17 cellular contexts compared by ENCODE assay signal in genomic region chr10:129033354-129033729, GRCh38.
DNase-seq lines count a peak whose midpoint lies in the region; ATAC-seq and TF ChIP-seq lines count a peak whose summit lies in the region.
"Had no signal": no experiment of that assay in that cellular context is flagged by ENCODE, and none has a peak within 500 bp of the region (broad histone marks: within the 10 kb centered on the region; RNA-seq: fewer than 3 reads in every experiment).

No MANE protein-coding gene starts in this region.

- H3K9me3 ChIP-seq in HEK293 (ENCODE audit: control insufficient read depth, insufficient read depth, low read depth, low read length) (no peaks in the 10 kb centered on the region), esophagus muscularis mucosa (no peaks in the 10 kb centered on the region), ovary (no peaks in the 10 kb centered on the region)

- CTCF ChIA-PET in activated naive CD4-positive, alpha-beta T cell treated with anti-CD3 and anti-CD28 coated beads, Interleukin-2, amount 10 ng/mL, durations not matched to agents 7 days and 5 days (lab: Charles Lee) = interaction anchor here (6.5 kb wide), 1 partner anchor 298 kb away, joined by 94 read pairs; no protein-coding TSS in a partner anchor
- CTCF ChIA-PET in HEK293 (lab: Yijun Ruan, JAX) = interaction anchor here (0.7 kb wide), 2 partner anchors 302 to 624 kb away, joined by 3 read pairs; no protein-coding TSS in a partner anchor

- no peak for ATAC-seq in activated naive CD4-positive, alpha-beta T cell treated with anti-CD3 and anti-CD28 coated beads, Interleukin-2, amount 50 U/mL, for 72 hours
- ATAC-seq in omental fat pad (ENCODE audit: low FRiP score) = no peak
- ATAC-seq in HG03025 (IDR thresholded peaks at IDR 0.05; ENCODE audit: low FRiP score, unreplicated experiment) = no peak
- ATAC-seq: HCT116 had no signal

- H3K27me3 Mint-ChIP-seq in activated naive CD4-positive, alpha-beta T cell treated with anti-CD3 and anti-CD28 coated beads, Interleukin-2, amount 10 ng/mL, durations not matched to agents 7 days and 5 days = peaks cover 5% of the 10 kb centered on the region

- TF ChIP-seq POLR2A in esophagus muscularis mucosa (IDR thresholded peaks at IDR 0.05; ENCODE audit: low read depth) (no peak), ovary (IDR thresholded peaks at IDR 0.05) (no peak)

- TF ChIP-seq CTCF in HEK293 (tag by site-specific recombination; IDR thresholded peaks at IDR 0.05) (no peak), esophagus muscularis mucosa (IDR thresholded peaks at IDR 0.05) (no peak), omental fat pad (IDR thresholded peaks at IDR 0.05) (no peak), ovary (IDR thresholded peaks at IDR 0.05) (no peak)

- WGBS in esophagus muscularis mucosa = 85% methylated on average over 7 of the region's 7 CpGs
- WGBS in ovary, 3 donors = 70 to 79% (median 77%) methylated on average over 7 of the region's 7 CpGs

- H3K4me1 ChIP-seq in HEK293 (ENCODE audit: control insufficient read depth, insufficient read depth, low read length) = peaks cover 7% of the 10 kb centered on the region; the same call in 1 of the 2 replicates
- H3K4me1 ChIP-seq in esophagus muscularis mucosa = peaks cover 0 to 6% (median 5%) of the 10 kb centered on the region in 4 donors
- H3K4me1 ChIP-seq in ovary (ENCODE audit: insufficient read depth) = no peaks in the 10 kb centered on the region

- H3K36me3 ChIP-seq in HEK293 (ENCODE audit: control insufficient read depth in 2 of 2, insufficient read depth in 1 of 2, low read length in 2 of 2) (no peaks in the 10 kb centered on the region), esophagus muscularis mucosa (no peaks in the 10 kb centered on the region), ovary (no peaks in the 10 kb centered on the region)

- H3K4me3 Mint-ChIP-seq in activated naive CD4-positive, alpha-beta T cell treated with anti-CD3 and anti-CD28 coated beads, Interleukin-2, amount 10 ng/mL, durations not matched to agents 7 days and 5 days = no peak overlapping the region

- intact Hi-C loops in esophagus muscularis mucosa (cut with DNase I) (loop anchor here (5.0 kb wide), 1 partner anchor 299 kb away; no protein-coding TSS in a partner anchor), ovary (cut with DNase I) (loop anchor here in 3 of 4 donors (5.0 to 10.0 kb wide), 3 partner anchors 931 to 941 kb away; partner anchors contain the start of gene EBF3 (in 1 of the 3))

- H3K4me3 ChIP-seq in HEK293 (ENCODE audit: low read depth, low read length) (no peak overlapping the region), esophagus muscularis mucosa (no peak overlapping the region), ovary (no peak overlapping the region)
- H3K4me3 ChIP-seq: GM23248 had no signal

- peak overlapping the region; percentile 19 for H3K27ac Mint-ChIP-seq in activated naive CD4-positive, alpha-beta T cell treated with anti-CD3 and anti-CD28 coated beads, Interleukin-2, amount 10 ng/mL, durations not matched to agents 7 days and 5 days
- no peak overlapping the region for H3K27ac Mint-ChIP-seq in activated naive CD4-positive, alpha-beta T cell treated with anti-CD3 and anti-CD28 coated beads, Interleukin-2, amount 50 U/mL, for 72 hours

- TF ChIP-seq EP300 in esophagus muscularis mucosa (IDR thresholded peaks at IDR 0.05) = no peak
- no peak for TF ChIP-seq EP300 in ovary (IDR thresholded peaks at IDR 0.05)

- no peaks in the 10 kb centered on the region for H3K9me3 Mint-ChIP-seq in activated naive CD4-positive, alpha-beta T cell treated with anti-CD3 and anti-CD28 coated beads, Interleukin-2, amount 10 ng/mL, durations not matched to agents 7 days and 5 days
- H3K9me3 Mint-ChIP-seq in activated naive CD4-positive, alpha-beta T cell treated with anti-CD3 and anti-CD28 coated beads, Interleukin-2, amount 50 U/mL, for 72 hours = no peaks in the 10 kb centered on the region

- H3K27ac ChIP-seq in HEK293 (ENCODE audit: extremely low read depth, low read depth, low read length) (no peak overlapping the region), esophagus muscularis mucosa (replicated peaks in 1 of 4) (no peak overlapping the region), ovary (no peak overlapping the region)
- H3K27ac ChIP-seq: GM23248 had no signal

- H3K27me3 ChIP-seq in esophagus muscularis mucosa (peaks cover 0 to 91% (median 7%) of the 10 kb centered on the region in 4 donors), ovary (no peaks in the 10 kb centered on the region)

- peaks cover 8% of the 10 kb centered on the region for H3K36me3 Mint-ChIP-seq in activated naive CD4-positive, alpha-beta T cell treated with anti-CD3 and anti-CD28 coated beads, Interleukin-2, amount 10 ng/mL, durations not matched to agents 7 days and 5 days
- H3K36me3 Mint-ChIP-seq in activated naive CD4-positive, alpha-beta T cell treated with anti-CD3 and anti-CD28 coated beads, Interleukin-2, amount 50 U/mL, for 72 hours = peaks cover 0 to 6% of the 10 kb centered on the region in 2 donors

- POLR2A ChIA-PET in HEK293 (lab: Yijun Ruan, JAX) = no interaction called here

- H3K4me1 Mint-ChIP-seq in activated naive CD4-positive, alpha-beta T cell treated with anti-CD3 and anti-CD28 coated beads, Interleukin-2, amount 10 ng/mL, durations not matched to agents 7 days and 5 days = peaks cover 65% of the 10 kb centered on the region

- DNase-seq in activated naive CD4-positive, alpha-beta T cell treated with anti-CD3 and anti-CD28 coated beads, Interleukin-2, amount 10 ng/mL, durations not matched to agents 7 days and 5 days = no peak
- DNase-seq in activated naive CD4-positive, alpha-beta T cell treated with anti-CD3 and anti-CD28 coated beads, Interleukin-2, amount 50 U/mL, for 72 hours (ENCODE audit: low spot score in 2 of 2) = no peak
- DNase-seq in esophagus muscularis mucosa (ENCODE audit: extremely low spot score) = peak; percentile 64
- no peak for DNase-seq in omental fat pad (ENCODE audit: low spot score)
- no peak for DNase-seq in ovary
- DNase-seq: C1 segment of cervical spinal cord, GF-D8, GM23248, NCI-H1092 treated with DMSO at 0.1 percent for 48 hours, NCI-H146, NCI-H2171, NCI-H446 treated with DMSO at 0.1 percent for 48 hours, NCI-H774, SHP77 treated with DMSO at 0.1 percent for 48 hours had no signal

TF ChIP-seq in HEK293, 187 proteins besides CTCF, POLR2A, EP300 and RAD21:
- peak; percentile 33; the same call in 1 of the 2 replicates for TF ChIP-seq ZNF561 (tag by site-specific recombination; IDR thresholded peaks at IDR 0.05; ENCODE audit: borderline replicate concordance)
- TF ChIP-seq ZNF777 (tag by site-specific recombination; IDR thresholded peaks at IDR 0.05; ENCODE audit: borderline replicate concordance) = no peak
- TF ChIP-seq ZNF514 (tag by site-specific recombination; IDR thresholded peaks at IDR 0.05) = no peak
- no peak for TF ChIP-seq ZNF48 (tag by site-specific recombination; IDR thresholded peaks at IDR 0.05)
- TF ChIP-seq ZIC2 (tag by site-specific recombination; IDR thresholded peaks at IDR 0.05) = peak; percentile 26; the same call in 1 of the 2 replicates
- TF ChIP-seq ZNF423 (tag by site-specific recombination; IDR thresholded peaks at IDR 0.05) = no peak
- peak; percentile 29; the same call in 1 of the 2 replicates for TF ChIP-seq OSR2 (tag by site-specific recombination; IDR thresholded peaks at IDR 0.05)
